ENCODE assay signal across 8 cellular contexts in genomic region chr7:64313740-64314491, GRCh38. TPM values are rescaled to one million over a fixed set of nuclear protein-coding genes. Genes with fewer than 3 reads are reported as not detected.
DNase-seq lines count a peak whose midpoint lies in the region; ATAC-seq and TF ChIP-seq lines count a peak whose summit lies in the region.

Gene ZNF736 (plus strand): TSS chr7:64313961. CDS start chr7:64314151, 190 bp downstream.

- H3K36me3 ChIP-seq in endodermal cell (ENCODE audit: control insufficient read depth, insufficient read depth, low read length) (no peaks in the 10 kb centered on the region), mucosa of stomach (ENCODE audit: control insufficient read depth, insufficient read depth, low read length) (no peaks in the 10 kb centered on the region)

- H3K36me3 Mint-ChIP-seq in activated CD8-positive, alpha-beta memory T cell treated with anti-CD3 and anti-CD28 coated beads, Interleukin-2, amount 10 ng/mL, durations not matched to agents 7 days and 5 days = peaks cover 39% of the 10 kb centered on the region
- H3K36me3 Mint-ChIP-seq in endodermal cell (ENCODE audit: low read depth) = no peaks in the 10 kb centered on the region
- H3K36me3 Mint-ChIP-seq in stimulated activated memory B cell treated with anti-CD40 and anti-IgM and Interleukin-4, amounts not matched to agents 10 μg/mL and 1 μg/mL and 100 μg/mL, for 72 hours = peaks cover 4% of the 10 kb centered on the region

- ATAC-seq in GM19455 (IDR thresholded peaks at IDR 0.05; ENCODE audit: unreplicated experiment) = peak; percentile 100
- ATAC-seq in activated CD8-positive, alpha-beta memory T cell treated with anti-CD3 and anti-CD28 coated beads, Interleukin-2, amount 10 ng/mL, durations not matched to agents 7 days and 5 days = peak; percentile 100
- peak; percentile 100 for ATAC-seq in stimulated activated memory B cell treated with anti-CD40 and anti-IgM and Interleukin-4, amounts not matched to agents 10 μg/mL and 1 μg/mL and 100 μg/mL, for 72 hours

- no peak for TF ChIP-seq CTCF in endodermal cell (conservative IDR thresholded peaks at IDR 0.05)

- 28 to 43% methylated on average over 16 to 33 of the region's 33 CpGs for WGBS in endodermal cell (ENCODE audit: insufficient coverage in 1 of 2, insufficient read length in 1 of 2), 2 experiments

- H3K27me3 ChIP-seq in endodermal cell (ENCODE audit: control insufficient read depth, insufficient read depth, low read length, poor library complexity, severe bottlenecking) = no peaks in the 10 kb centered on the region
- H3K27me3 ChIP-seq in mucosa of stomach (ENCODE audit: control insufficient read depth, insufficient read depth, low read length) = no peaks in the 10 kb centered on the region

- peak within 1 kb of the TSS; percentile 100 for H3K27ac Mint-ChIP-seq in activated CD8-positive, alpha-beta memory T cell treated with anti-CD3 and anti-CD28 coated beads, Interleukin-2, amount 10 ng/mL, durations not matched to agents 7 days and 5 days
- no peak within 1 kb of the TSS for H3K27ac Mint-ChIP-seq in endodermal cell
- peak within 1 kb of the TSS; percentile 95 for H3K27ac Mint-ChIP-seq in stimulated activated memory B cell treated with anti-CD40 and anti-IgM and Interleukin-4, amounts not matched to agents 10 μg/mL and 1 μg/mL and 100 μg/mL, for 72 hours

- no peaks in the 10 kb centered on the region for H3K4me1 ChIP-seq in endodermal cell (ENCODE audit: control insufficient read depth, insufficient read depth, low read length)
- peaks cover 5% of the 10 kb centered on the region for H3K4me1 ChIP-seq in mucosa of stomach (ENCODE audit: control insufficient read depth, insufficient read depth, low read length)

- CTCF ChIA-PET in activated CD8-positive, alpha-beta memory T cell treated with anti-CD3 and anti-CD28 coated beads, Interleukin-2, amount 10 ng/mL, durations not matched to agents 7 days and 5 days (lab: Charles Lee) = interaction anchor here (0.6 to 1.4 kb wide), 4 partner anchors 13 to 386 kb away, joined by 3 to 5 read pairs (median 4); partner anchors contain the start of genes ZNF107 and ZNF680

- H3K9me3 Mint-ChIP-seq in activated CD8-positive, alpha-beta memory T cell treated with anti-CD3 and anti-CD28 coated beads, Interleukin-2, amount 10 ng/mL, durations not matched to agents 7 days and 5 days (ENCODE audit: low read depth) = peaks cover 9% of the 10 kb centered on the region
- peaks cover 86% of the 10 kb centered on the region for H3K9me3 Mint-ChIP-seq in endodermal cell
- H3K9me3 Mint-ChIP-seq in stimulated activated memory B cell treated with anti-CD40 and anti-IgM and Interleukin-4, amounts not matched to agents 10 μg/mL and 1 μg/mL and 100 μg/mL, for 72 hours = no peaks in the 10 kb centered on the region

- H3K4me3 ChIP-seq in endodermal cell (ENCODE audit: low read length) = peak within 1 kb of the TSS; percentile 89
- H3K4me3 ChIP-seq in mucosa of stomach (ENCODE audit: low read length) = peak within 1 kb of the TSS; percentile 100

- peaks cover 40% of the 10 kb centered on the region for H3K9me3 ChIP-seq in endodermal cell (ENCODE audit: control insufficient read depth, low read length)
- H3K9me3 ChIP-seq in mucosa of stomach (ENCODE audit: control insufficient read depth, low read length) = no peaks in the 10 kb centered on the region

- peak within 1 kb of the TSS; percentile 99 for H3K4me3 Mint-ChIP-seq in activated CD8-positive, alpha-beta memory T cell treated with anti-CD3 and anti-CD28 coated beads, Interleukin-2, amount 10 ng/mL, durations not matched to agents 7 days and 5 days
- no peak within 1 kb of the TSS for H3K4me3 Mint-ChIP-seq in endodermal cell
- H3K4me3 Mint-ChIP-seq in stimulated activated memory B cell treated with anti-CD40 and anti-IgM and Interleukin-4, amounts not matched to agents 10 μg/mL and 1 μg/mL and 100 μg/mL, for 72 hours = peak within 1 kb of the TSS; percentile 96

- no peaks in the 10 kb centered on the region for H3K27me3 Mint-ChIP-seq in activated CD8-positive, alpha-beta memory T cell treated with anti-CD3 and anti-CD28 coated beads, Interleukin-2, amount 10 ng/mL, durations not matched to agents 7 days and 5 days
- H3K27me3 Mint-ChIP-seq in endodermal cell (ENCODE audit: insufficient read depth) = no peaks in the 10 kb centered on the region
- no peaks in the 10 kb centered on the region for H3K27me3 Mint-ChIP-seq in stimulated activated memory B cell treated with anti-CD40 and anti-IgM and Interleukin-4, amounts not matched to agents 10 μg/mL and 1 μg/mL and 100 μg/mL, for 72 hours

- peak within 1 kb of the TSS; percentile 95 for H3K27ac ChIP-seq in endodermal cell (ENCODE audit: low read depth, low read length)

- H3K9ac ChIP-seq in endodermal cell (ENCODE audit: extremely low read depth, low read length, poor library complexity, severe bottlenecking) (peak within 1 kb of the TSS; percentile 96), mucosa of stomach (ENCODE audit: low read length) (peak within 1 kb of the TSS; percentile 96)

- H3K4me1 Mint-ChIP-seq in activated CD8-positive, alpha-beta memory T cell treated with anti-CD3 and anti-CD28 coated beads, Interleukin-2, amount 10 ng/mL, durations not matched to agents 7 days and 5 days = peaks cover 22% of the 10 kb centered on the region
- H3K4me1 Mint-ChIP-seq in endodermal cell = no peaks in the 10 kb centered on the region
- peaks cover 30% of the 10 kb centered on the region for H3K4me1 Mint-ChIP-seq in stimulated activated memory B cell treated with anti-CD40 and anti-IgM and Interleukin-4, amounts not matched to agents 10 μg/mL and 1 μg/mL and 100 μg/mL, for 72 hours

- DNase-seq in CMK (ENCODE audit: low read depth) (peak; percentile 85), HPDE6-E6E7 (ENCODE audit: extremely low spot score) (peak; percentile 86), NOMO-1 treated with DMSO at 0.1 percent for 48 hours (lab: John Stamatoyannopoulos, UW; ENCODE audit: unreplicated experiment) (peak; percentile 94), endodermal cell (no peak)
- peak; percentile 94 for DNase-seq in activated CD8-positive, alpha-beta memory T cell treated with anti-CD3 and anti-CD28 coated beads, Interleukin-2, amount 10 ng/mL, durations not matched to agents 7 days and 5 days

RNA-seq across cellular contexts. Expression of gene ZNF736, which starts in this region (rescaled TPM):
- total RNA-seq in activated CD8-positive, alpha-beta memory T cell treated with anti-CD3 and anti-CD28 coated beads, Interleukin-2, amount 10 ng/mL, durations not matched to agents 7 days and 5 days = 10 to 100 TPM; 20.1 to 28.7 TPM
- not detected for total RNA-seq in endodermal cell
- 5.9 TPM for polyA plus RNA-seq in endodermal cell (2013, experiment 1 of 2)
- polyA plus RNA-seq in endodermal cell (2013, experiment 2 of 2) = 5.2 TPM

Comparison
In these comparisons a context has a peak if more than half of its experiments do, and no peak if none do; other contexts are left out.
1. RNA of gene ZNF736 (total RNA-seq): 20.1 to 28.7 TPM in activated CD8-positive, alpha-beta memory T cell treated with anti-CD3 and anti-CD28 coated beads, Interleukin-2, amount 10 ng/mL, durations not matched to agents 7 days and 5 days; not detected in endodermal cell; every median in the first group is over 10 times any median in the second.
2. Peak in every context shown above with its lines, with median percentiles within 50 percentile points of each other: ATAC-seq.